Comparison of ENCODE assay signal across 12 cellular contexts in genomic region chr9:136243631-136244030, GRCh38.
DNase-seq lines count a peak whose midpoint lies in the region; FAIRE-seq and TF ChIP-seq lines count a peak whose summit lies in the region.
"Had no signal": no experiment of that assay in that cellular context is flagged by ENCODE, and none has a peak within 500 bp of the region (broad histone marks: within the 10 kb centered on the region; RNA-seq: fewer than 3 reads in every experiment).

No MANE protein-coding gene starts in this region.

- H3K36me3 ChIP-seq in BLaER1 (0 out of 2 replicates have a peak, but pooled peaks cover 10% of the 10 kb centered on the region), iPS-18a (ENCODE audit: control insufficient read depth, low read depth, low read length) (no peaks in the 10 kb centered on the region)
- H3K36me3 ChIP-seq: neutrophil, suprapubic skin had no signal

- H3K4me3 ChIP-seq in BLaER1 (peak overlapping the region; percentile 96), iPS-18a (ENCODE audit: low read length) (peak overlapping the region; percentile 85)

- peak overlapping the region; percentile 84 for H3K27ac Mint-ChIP-seq in T-helper 1 cell treated with Interleukin-12 subunit alpha and Interleukin-12 subunit beta and Interleukin-4 antibody, amounts not matched to agents 30 μg/mL and 1 μg/mL, for 36 hours

- H3K9me3 Mint-ChIP-seq in T-helper 1 cell treated with Interleukin-12 subunit alpha and Interleukin-12 subunit beta and Interleukin-4 antibody, amounts not matched to agents 30 μg/mL and 1 μg/mL, for 36 hours: no peaks in the 10 kb centered on the region

- H3K9ac ChIP-seq in BLaER1: peak overlapping the region; percentile 87
- no peak overlapping the region for H3K9ac ChIP-seq in iPS-18a (ENCODE audit: low read length)

- H3K9me3 ChIP-seq in BLaER1 (no peaks in the 10 kb centered on the region), iPS-18a (ENCODE audit: control insufficient read depth, low read depth, low read length) (no peaks in the 10 kb centered on the region)
- H3K9me3 ChIP-seq: neutrophil, suprapubic skin had no signal

- no peak for TF ChIP-seq CTCF in D721Med (IDR thresholded peaks at IDR 0.05; ENCODE audit: insufficient read depth, missing control alignments)

- H3K27ac ChIP-seq in BLaER1 (peak overlapping the region; percentile 85), iPS-18a (ENCODE audit: low read length) (no peak overlapping the region)
- H3K27ac ChIP-seq: neutrophil, suprapubic skin had no signal

- H3K4me1 Mint-ChIP-seq in T-helper 1 cell treated with Interleukin-12 subunit alpha and Interleukin-12 subunit beta and Interleukin-4 antibody, amounts not matched to agents 30 μg/mL and 1 μg/mL, for 36 hours (ENCODE audit: low read depth): peaks cover 25% of the 10 kb centered on the region

- peaks cover 92% of the 10 kb centered on the region for H3K4me1 ChIP-seq in BLaER1
- peaks cover 29% of the 10 kb centered on the region for H3K4me1 ChIP-seq in iPS-18a (ENCODE audit: control insufficient read depth, low read depth, low read length)

- H3K36me3 Mint-ChIP-seq in T-helper 1 cell treated with Interleukin-12 subunit alpha and Interleukin-12 subunit beta and Interleukin-4 antibody, amounts not matched to agents 30 μg/mL and 1 μg/mL, for 36 hours (ENCODE audit: low read depth): no peaks in the 10 kb centered on the region

- peaks cover 4% of the 10 kb centered on the region for H3K27me3 Mint-ChIP-seq in T-helper 1 cell treated with Interleukin-12 subunit alpha and Interleukin-12 subunit beta and Interleukin-4 antibody, amounts not matched to agents 30 μg/mL and 1 μg/mL, for 36 hours (ENCODE audit: low read depth)

- H3K4me2 ChIP-seq in BLaER1: peak overlapping the region; percentile 94

- peak overlapping the region; percentile 94 for H3K4me3 Mint-ChIP-seq in T-helper 1 cell treated with Interleukin-12 subunit alpha and Interleukin-12 subunit beta and Interleukin-4 antibody, amounts not matched to agents 30 μg/mL and 1 μg/mL, for 36 hours

- DNase-seq in GM19240 (ENCODE audit: insufficient read length, low spot score) (peak; percentile 41), DMS153 treated with DMSO at 0.1 percent for 48 hours (lab: John Stamatoyannopoulos, UW; ENCODE audit: unreplicated experiment) (no peak), NCI-H2107 (lab: John Stamatoyannopoulos, UW) (no peak), D721Med (ENCODE audit: insufficient read length, low spot score) (no peak)
- DNase-seq in stimulated activated CD4-positive, alpha-beta T cell treated with anti-CD3 and anti-CD28 coated beads, Interleukin-4, amount 100 ng/mL, for 24 hours: no peak
- DNase-seq: aorta, COR-L47 had no signal

- no peak for FAIRE-seq in D721Med (lab: Jason Lieb, UNC)

- H3K27me3 ChIP-seq in BLaER1 (no peaks in the 10 kb centered on the region), iPS-18a (ENCODE audit: control insufficient read depth, insufficient read depth, low read length) (no peaks in the 10 kb centered on the region)
- H3K27me3 ChIP-seq: suprapubic skin had no signal

- peaks cover 68% of the 10 kb centered on the region for H4K20me1 ChIP-seq in BLaER1
